In genomic region chr17:67648032-67648761, GRCh38 we compare ENCODE assay signal across 19 cellular contexts.
DNase-seq lines count a peak whose midpoint lies in the region; ATAC-seq, FAIRE-seq and TF ChIP-seq lines count a peak whose summit lies in the region.
"Had no signal": no experiment of that assay in that cellular context is flagged by ENCODE, and none has a peak within 500 bp of the region (broad histone marks: within the 10 kb centered on the region; RNA-seq: fewer than 3 reads in every experiment).

No MANE protein-coding gene starts in this region.

- H3K27ac ChIP-seq in breast epithelium (peak overlapping the region; percentile 10 to 14), mammary epithelial cell (ENCODE audit: insufficient read depth, low read depth, low read length) (no peak overlapping the region), HUES6 (ENCODE audit: low read depth, low read length) (no peak overlapping the region), body of pancreas (peak overlapping the region in 1 of 4 donors; percentile 8)
- H3K27ac ChIP-seq: foreskin keratinocyte, psoas muscle had no signal

- no peak overlapping the region for H3K4me3 ChIP-seq in breast epithelium
- H3K4me3 ChIP-seq in mammary epithelial cell (replicated peaks in 1 of 3; ENCODE audit: insufficient read depth in 1 of 3, low read depth in 2 of 3, low read length in 3 of 3), result no peak overlapping the region
- no peak overlapping the region for H3K4me3 ChIP-seq in HUES6 (ENCODE audit: low read depth, low read length)
- no peak overlapping the region for H3K4me3 ChIP-seq in body of pancreas
- H3K4me3 ChIP-seq: psoas muscle had no signal

- no peaks in the 10 kb centered on the region for H3K36me3 ChIP-seq in breast epithelium
- no peaks in the 10 kb centered on the region for H3K36me3 ChIP-seq in mammary epithelial cell (ENCODE audit: insufficient read depth, low read length)
- 0 out of 2 replicates have a peak, but pooled peaks cover 2% of the 10 kb centered on the region for H3K36me3 ChIP-seq in HUES6 (ENCODE audit: control insufficient read depth, insufficient read depth, low read length)
- H3K36me3 ChIP-seq in body of pancreas (replicated peaks in 1 of 2; ENCODE audit: insufficient read depth in 1 of 2, low read depth in 2 of 2), result no peaks in the 10 kb centered on the region

- TF ChIP-seq CTCF in breast epithelium (IDR thresholded peaks at IDR 0.05) (no peak), mammary epithelial cell (conservative IDR thresholded peaks at IDR 0.05 in 1 of 2, IDR thresholded peaks at IDR 0.05 in 1 of 2; ENCODE audit: extremely low read depth in 1 of 2, insufficient read depth in 1 of 2, low read depth in 1 of 2, low read length in 2 of 2) (no peak), body of pancreas (IDR thresholded peaks at IDR 0.05) (no peak), GM20000 (IDR thresholded peaks at IDR 0.05; ENCODE audit: extremely low read depth, missing control alignments) (no peak)

- peak overlapping the region; percentile 71 to 72 for H3K27ac Mint-ChIP-seq in natural killer cell treated with Interleukin-12 subunit alpha and Interleukin-12 subunit beta and Interleukin-15 and Interleukin-18, amount 100 ng/mL, for 72 hours
- H3K27ac Mint-ChIP-seq: activated CD4-positive, alpha-beta T cell treated with anti-CD3 and anti-CD28 coated beads, Interleukin-2, amount 10 ng/mL, durations not matched to agents 7 days and 5 days; CD4-positive, alpha-beta T cell had no signal

- H3K9me3 ChIP-seq in breast epithelium (no peaks in the 10 kb centered on the region), mammary epithelial cell (replicated peaks; ENCODE audit: insufficient read depth, low read length) (no peaks in the 10 kb centered on the region), HUES6 (ENCODE audit: control insufficient read depth, insufficient read depth, low read depth, low read length) (no peaks in the 10 kb centered on the region), body of pancreas (no peaks in the 10 kb centered on the region)
- H3K9me3 ChIP-seq: psoas muscle had no signal

- in situ Hi-C loops in mammary epithelial cell (cut with MboI; ENCODE audit: low sequenced_read_pairs in 2 of 2), result no loop called here

- H3K9me3 Mint-ChIP-seq in natural killer cell treated with Interleukin-12 subunit alpha and Interleukin-12 subunit beta and Interleukin-15 and Interleukin-18, amount 100 ng/mL, for 72 hours, result no peaks in the 10 kb centered on the region
- H3K9me3 Mint-ChIP-seq: activated CD4-positive, alpha-beta T cell treated with anti-CD3 and anti-CD28 coated beads, Interleukin-2, amount 10 ng/mL, durations not matched to agents 7 days and 5 days; CD4-positive, alpha-beta T cell had no signal

- H3K4me3 Mint-ChIP-seq in natural killer cell treated with Interleukin-12 subunit alpha and Interleukin-12 subunit beta and Interleukin-15 and Interleukin-18, amount 100 ng/mL, for 72 hours, result peak overlapping the region; percentile 4
- H3K4me3 Mint-ChIP-seq: activated CD4-positive, alpha-beta T cell treated with anti-CD3 and anti-CD28 coated beads, Interleukin-2, amount 10 ng/mL, durations not matched to agents 7 days and 5 days; CD4-positive, alpha-beta T cell had no signal

- H3K9ac ChIP-seq in mammary epithelial cell (ENCODE audit: insufficient read depth, low read length) (no peak overlapping the region), HUES6 (ENCODE audit: low read length) (peak overlapping the region; percentile 6)

- TF ChIP-seq POLR2A in breast epithelium (IDR thresholded peaks at IDR 0.05), result no peak
- no peak for TF ChIP-seq POLR2A in body of pancreas (IDR thresholded peaks at IDR 0.05)

- H3K27me3 Mint-ChIP-seq in natural killer cell treated with Interleukin-12 subunit alpha and Interleukin-12 subunit beta and Interleukin-15 and Interleukin-18, amount 100 ng/mL, for 72 hours, result no peaks in the 10 kb centered on the region
- H3K27me3 Mint-ChIP-seq: activated CD4-positive, alpha-beta T cell treated with anti-CD3 and anti-CD28 coated beads, Interleukin-2, amount 10 ng/mL, durations not matched to agents 7 days and 5 days; CD4-positive, alpha-beta T cell had no signal

- BruUV-seq in mammary epithelial cell (replicated peaks; lab: Mats Ljungman, UMichigan), result no TSS peak

- CTCF ChIA-PET in mammary epithelial cell (lab: Charles Lee; ENCODE audit: low non-redundant PET), result no interaction called here

- intact Hi-C loops in breast epithelium (cut with DNase I; ENCODE audit: low total_unique reads) (no loop called here), mammary epithelial cell (cut with micrococcal nuclease) (no loop called here), body of pancreas (cut with DNase I) (no loop called here)

- WGBS in mammary epithelial cell (ENCODE audit: low coverage, missing lambda C conversion rate), result 97% methylated on average over 6 of the region's 6 CpGs
- WGBS in body of pancreas, 2 donors, result 46 to 50% methylated on average over 6 of the region's 6 CpGs

- H3K27me3 ChIP-seq in breast epithelium, result no peaks in the 10 kb centered on the region
- no peaks in the 10 kb centered on the region for H3K27me3 ChIP-seq in mammary epithelial cell (ENCODE audit: insufficient read depth, low read length)
- no peaks in the 10 kb centered on the region for H3K27me3 ChIP-seq in HUES6 (ENCODE audit: control insufficient read depth, insufficient read depth, low read length)
- no peaks in the 10 kb centered on the region for H3K27me3 ChIP-seq in body of pancreas
- H3K27me3 ChIP-seq: foreskin keratinocyte had no signal

- H3K4me2 ChIP-seq in mammary epithelial cell (ENCODE audit: insufficient read depth, low read depth, low read length), result no peak overlapping the region

- no peaks in the 10 kb centered on the region for H3K79me2 ChIP-seq in mammary epithelial cell (ENCODE audit: insufficient read depth, low read length)

- peaks cover 37 to 58% of the 10 kb centered on the region in 2 donors for H3K4me1 Mint-ChIP-seq in natural killer cell treated with Interleukin-12 subunit alpha and Interleukin-12 subunit beta and Interleukin-15 and Interleukin-18, amount 100 ng/mL, for 72 hours (ENCODE audit: low read depth in 2 of 2)
- H3K4me1 Mint-ChIP-seq: activated CD4-positive, alpha-beta T cell treated with anti-CD3 and anti-CD28 coated beads, Interleukin-2, amount 10 ng/mL, durations not matched to agents 7 days and 5 days had no signal

- DNase-seq in breast epithelium (ENCODE audit: low spot score in 2 of 2) (no peak), mammary epithelial cell (no peak), body of pancreas (peak in 3 of 4 donors; percentile 25 to 48 (median 25)), frontal cortex (ENCODE audit: low spot score in 2 of 2) (no peak), NCI-H226 (no peak), GM20000 (ENCODE audit: low spot score) (no peak)
- DNase-seq in natural killer cell treated with Interleukin-12 subunit alpha and Interleukin-12 subunit beta and Interleukin-15 and Interleukin-18, amount 100 ng/mL, for 72 hours (ENCODE audit: low spot score), result no peak
- DNase-seq: activated CD4-positive, alpha-beta T cell treated with anti-CD3 and anti-CD28 coated beads, Interleukin-2, amount 10 ng/mL, durations not matched to agents 7 days and 5 days; activated T-cell treated with anti-CD3 and anti-CD28 coated beads for 4 hours; CD4-positive, alpha-beta T cell; dermis blood vessel endothelial cell; DMS53; foreskin keratinocyte; NCI-H1092 treated with DMSO at 0.1 percent for 48 hours; NCI-H2081; NCI-H510A treated with DMSO at 0.1 percent for 48 hours; psoas muscle; stimulated activated CD4-positive, alpha-beta T cell treated with anti-CD3 and anti-CD28 coated beads, Interleukin-4, amount 100 ng/mL, for 4 hours had no signal

- dilution Hi-C loops in mammary epithelial cell (cut with HindIII; ENCODE audit: low sequenced_read_pairs), result loop anchor here (5.0 kb wide), 1 partner anchor 49 kb away; no protein-coding TSS in a partner anchor

- H3K36me3 Mint-ChIP-seq in natural killer cell treated with Interleukin-12 subunit alpha and Interleukin-12 subunit beta and Interleukin-15 and Interleukin-18, amount 100 ng/mL, for 72 hours, result no peaks in the 10 kb centered on the region

- no peaks in the 10 kb centered on the region for H3K4me1 ChIP-seq in breast epithelium
- no peaks in the 10 kb centered on the region for H3K4me1 ChIP-seq in mammary epithelial cell (ENCODE audit: insufficient read depth, low read length)
- peaks cover 5% of the 10 kb centered on the region for H3K4me1 ChIP-seq in HUES6 (ENCODE audit: control insufficient read depth, insufficient read depth, low read length)
- peaks cover 9% of the 10 kb centered on the region for H3K4me1 ChIP-seq in body of pancreas

- no peaks in the 10 kb centered on the region for H4K20me1 ChIP-seq in mammary epithelial cell (ENCODE audit: insufficient read depth, low read length)

- peak; percentile 21 for ATAC-seq in body of pancreas
- peak in 1 of 2 donors; percentile 31 for ATAC-seq in natural killer cell treated with Interleukin-12 subunit alpha and Interleukin-12 subunit beta and Interleukin-15 and Interleukin-18, amount 100 ng/mL, for 72 hours
- ATAC-seq: foreskin keratinocyte had no signal

- no peak overlapping the region for H2AFZ ChIP-seq in mammary epithelial cell (ENCODE audit: low read depth, low read length)

- FAIRE-seq in frontal cortex (lab: Jason Lieb, UNC), result no peak

Comparison
In these comparisons a context has a peak if more than half of its experiments do, and no peak if none do; other contexts are left out.
1. H3K27ac ChIP-seq: peak in breast epithelium (2 of 2); none in mammary epithelial cell (single experiment) and HUES6 (single experiment).
2. DNase-seq: peak in body of pancreas (3 of 4); none in breast epithelium (0 of 2), mammary epithelial cell (single experiment), natural killer cell treated with Interleukin-12 subunit alpha and Interleukin-12 subunit beta and Interleukin-15 and Interleukin-18, amount 100 ng/mL, for 72 hours (single experiment), frontal cortex (0 of 2), NCI-H226 (single experiment) and GM20000 (single experiment).